ENCODE assay signal across 18 cellular contexts in genomic region chr2:200365209-200365608, GRCh38. TPM values are rescaled to one million over a fixed set of nuclear protein-coding genes. Genes with fewer than 3 reads are reported as not detected.
DNase-seq lines count a peak whose midpoint lies in the region; ATAC-seq, FAIRE-seq and TF ChIP-seq lines count a peak whose summit lies in the region.
"Had no signal": no experiment of that assay in that cellular context is flagged by ENCODE, and none has a peak within 500 bp of the region (broad histone marks: within the 10 kb centered on the region; RNA-seq: fewer than 3 reads in every experiment).

No MANE protein-coding gene starts in this region.

- peak overlapping the region; percentile 1 for H3K27ac ChIP-seq in HepG2 (ENCODE audit: extremely low read length, insufficient read depth, low read length)
- H3K27ac ChIP-seq in esophagus muscularis mucosa (replicated peaks in 1 of 4) = no peak overlapping the region
- H3K27ac ChIP-seq: 22Rv1, C4-2B, GM23248 had no signal

- H3K36me3 Mint-ChIP-seq in osteocyte (ENCODE audit: unreplicated experiment) (peaks cover 7% of the 10 kb centered on the region), T-helper 17 cell (ENCODE audit: low read depth) (no peaks in the 10 kb centered on the region)

- no peak overlapping the region for H2AFZ ChIP-seq in HepG2 (ENCODE audit: low read length)
- H2AFZ ChIP-seq: GM23248 had no signal

- POLR2A ChIA-PET in HepG2 (lab: Yijun Ruan, JAX) = no interaction called here

- no peak for TF ChIP-seq CTCF in HepG2 (CRISPR knock-in tag; IDR thresholded peaks at IDR 0.05)
- no peak for TF ChIP-seq CTCF in osteocyte (IDR thresholded peaks at IDR 0.05)
- no peak for TF ChIP-seq CTCF in esophagus muscularis mucosa (IDR thresholded peaks at IDR 0.05)

- DNase-seq in NCI-H82 (lab: John Stamatoyannopoulos, UW) (peak; percentile 35), NCI-H82 treated with DMSO at 0.1 percent for 48 hours (lab: John Stamatoyannopoulos, UW; ENCODE audit: unreplicated experiment) (no peak), HepG2 (ENCODE audit: low spot score) (no peak), osteocyte (ENCODE audit: extremely low spot score, unreplicated experiment) (no peak), T-helper 17 cell (no peak), posterior vena cava (ENCODE audit: low spot score) (no peak), esophagus muscularis mucosa (ENCODE audit: extremely low spot score) (no peak)
- DNase-seq: AML-193, DMS79, GM23248, NCI-H1092 treated with DMSO at 0.1 percent for 48 hours, NCI-H146, NCI-H748 treated with DMSO at 0.1 percent for 48 hours, PC-3 had no signal

- H3K9me3 Mint-ChIP-seq in osteocyte (ENCODE audit: unreplicated experiment) = no peaks in the 10 kb centered on the region

- FAIRE-seq in HepG2 (lab: Jason Lieb, UNC) = no peak

- no peak overlapping the region for H3K4me2 ChIP-seq in HepG2 (ENCODE audit: low read depth, low read length)

- BruUV-seq in HepG2 (replicated peaks; lab: Mats Ljungman, UMichigan) = no TSS peak

- H3K9me3 ChIP-seq in HepG2 (ENCODE audit: low read length) (no peaks in the 10 kb centered on the region), T-helper 17 cell (ENCODE audit: control insufficient read depth, low read length, poor library complexity, severe bottlenecking) (no peaks in the 10 kb centered on the region), esophagus muscularis mucosa (no peaks in the 10 kb centered on the region)
- H3K9me3 ChIP-seq: HAP-1 had no signal

- H3K4me3 ChIP-seq in HepG2 (replicated peaks in 1 of 3; ENCODE audit: insufficient read depth in 1 of 3, low read depth in 2 of 3, low read length in 3 of 3) (no peak overlapping the region), esophagus muscularis mucosa (no peak overlapping the region)
- H3K4me3 ChIP-seq: GM23248, HAP-1 had no signal

- H3K36me3 ChIP-seq in HepG2 (replicated peaks in 1 of 2; ENCODE audit: control insufficient read depth in 1 of 2, insufficient read depth in 2 of 2, low read length in 2 of 2) = peaks cover 5 to 17% of the 10 kb centered on the region in 2 experiments; a peak in 4 of 5 replicates
- no peaks in the 10 kb centered on the region for H3K36me3 ChIP-seq in esophagus muscularis mucosa
- H3K36me3 ChIP-seq: HAP-1 had no signal

- TF ChIP-seq EP300 in HepG2 (IDR thresholded peaks at IDR 0.05; ENCODE audit: low read depth in 2 of 2, low read length in 2 of 2) (no peak), HepG2 (CRISPR knock-in tag; IDR thresholded peaks at IDR 0.05; ENCODE audit: borderline replicate concordance) (no peak), esophagus muscularis mucosa (IDR thresholded peaks at IDR 0.05) (no peak)

- intact Hi-C loops in HepG2 (cut with micrococcal nuclease; ENCODE audit: unreplicated experiment) (loop anchor here (10.0 kb wide), 1 partner anchor 380 kb away; no protein-coding TSS in a partner anchor), posterior vena cava (cut with DNase I) (no loop called here), esophagus muscularis mucosa (cut with DNase I) (no loop called here)

- TF ChIP-seq POLR2A in HepG2 (IDR thresholded peaks at IDR 0.05; ENCODE audit: insufficient read depth in 1 of 2, low read depth in 2 of 2, low read length in 2 of 2) = no peak
- TF ChIP-seq POLR2A in esophagus muscularis mucosa (IDR thresholded peaks at IDR 0.05; ENCODE audit: low read depth) = no peak

- no peak overlapping the region for H3K9ac ChIP-seq in HepG2 (ENCODE audit: insufficient read depth, low read depth, low read length)
- H3K9ac ChIP-seq: GM23248 had no signal

- H3K4me1 ChIP-seq in HepG2 (ENCODE audit: insufficient read depth, low read length) (peaks cover 71% of the 10 kb centered on the region), esophagus muscularis mucosa (peaks cover 0 to 4% (median 1%) of the 10 kb centered on the region in 4 donors)

- ATAC-seq in HepG2 (peak; percentile 56), T-helper 17 cell (no peak), GM19023 (IDR thresholded peaks at IDR 0.05; ENCODE audit: unreplicated experiment) (no peak)

- WGBS in HepG2 (ENCODE audit: low lambda C conversion rate) = 94% methylated on average over 3 of the region's 3 CpGs
- WGBS in esophagus muscularis mucosa = 86% methylated on average over 3 of the region's 3 CpGs

- H3K4me3 Mint-ChIP-seq in osteocyte (ENCODE audit: unreplicated experiment) (no peak overlapping the region), T-helper 17 cell (no peak overlapping the region)

- H4K20me1 ChIP-seq in HepG2 (ENCODE audit: insufficient read depth, low read length) = peaks cover 28% of the 10 kb centered on the region

- CTCF ChIA-PET in HepG2 (lab: Yijun Ruan, JAX; ENCODE audit: low intra/inter-chr PET ratio, low total read pairs) = no interaction called here

- H3K79me2 ChIP-seq in HepG2 (ENCODE audit: insufficient read depth, low read length) = peaks cover 94% of the 10 kb centered on the region

- in situ Hi-C loops in HepG2 (cut with HindIII; ENCODE audit: extremely low pct_ligation_motif_present, low pct_unique_long_range_greater_than_20kb) = no loop called here

- H3K27me3 ChIP-seq in HepG2 (ENCODE audit: control insufficient read depth in 1 of 2, insufficient read depth in 2 of 2, low read length in 2 of 2) = no peaks in the 10 kb centered on the region
- no peaks in the 10 kb centered on the region for H3K27me3 ChIP-seq in esophagus muscularis mucosa

- H3K27me3 Mint-ChIP-seq in osteocyte (ENCODE audit: unreplicated experiment) (no peaks in the 10 kb centered on the region), T-helper 17 cell (peaks cover 21% of the 10 kb centered on the region)

- TF ChIP-seq RAD21 in HepG2 (CRISPR knock-in tag; IDR thresholded peaks at IDR 0.05) = no peak

- peaks cover 39% of the 10 kb centered on the region for H3K4me1 Mint-ChIP-seq in osteocyte (ENCODE audit: unreplicated experiment)
- H3K4me1 Mint-ChIP-seq in T-helper 17 cell = no peaks in the 10 kb centered on the region

- H3K27ac Mint-ChIP-seq in osteocyte (ENCODE audit: unreplicated experiment) (peak overlapping the region; percentile 20), T-helper 17 cell (no peak overlapping the region)

TF ChIP-seq in HepG2, 621 proteins besides CTCF, POLR2A, EP300 and RAD21 (continues in another document):
- TF ChIP-seq ARHGAP35 (CRISPR knock-in tag; IDR thresholded peaks at IDR 0.05; ENCODE audit: borderline replicate concordance) (no peak), ETV5 (CRISPR knock-in tag; IDR thresholded peaks at IDR 0.05; ENCODE audit: borderline replicate concordance) (no peak), ZNF552 (CRISPR knock-in tag; IDR thresholded peaks at IDR 0.05; ENCODE audit: borderline replicate concordance) (no peak), SIN3B (IDR thresholded peaks at IDR 0.05; ENCODE audit: low read length) (no peak), ZHX1 (CRISPR knock-in tag; IDR thresholded peaks at IDR 0.05; ENCODE audit: low read depth) (no peak), CREB1 (IDR thresholded peaks at IDR 0.05) (no peak), CREB1 (CRISPR knock-in tag; IDR thresholded peaks at IDR 0.05) (no peak)

RNA-seq across cellular contexts. Expression of gene SPATS2L, which starts 58.7 kb away (rescaled TPM):
- 154 and 165 TPM in 2 replicates for total RNA-seq in HepG2 (2016; rRNA removed; fragmentation: Illumina TruSeq; extraction: Trizol)
- total RNA-seq in HepG2 (2016; cell fraction: cytosol; rRNA removed; fragmentation: Illumina TruSeq; extraction: Trizol; ENCODE audit: low read depth) = 81.5 and 81.6 TPM in 2 replicates
- total RNA-seq in HepG2 (2016; cell fraction: insoluble cytoplasmic fraction; rRNA removed; fragmentation: Illumina TruSeq; extraction: Trizol) = 151 and 153 TPM in 2 replicates
- 160 and 169 TPM in 2 replicates for total RNA-seq in HepG2 (2016; cell fraction: membrane; rRNA removed; fragmentation: Illumina TruSeq; extraction: Trizol)
- total RNA-seq in HepG2 (2016; cell fraction: nucleus; rRNA removed; fragmentation: Illumina TruSeq; extraction: Trizol) = 110 and 114 TPM in 2 replicates
- 180 and 212 TPM in 2 replicates for polyA plus RNA-seq in HepG2 (2011; rRNA removed)
- 161 and 177 TPM in 2 replicates for polyA plus RNA-seq in HepG2 (2011; cell fraction: cytosol; rRNA removed)
- 71.8 and 89.4 TPM in 2 replicates for polyA plus RNA-seq in HepG2 (2011; cell fraction: nucleus; rRNA removed)
- polyA plus RNA-seq in HepG2 (2012) = 134 and 184 TPM in 2 replicates
- 102 and 115 TPM in 2 replicates for polyA plus RNA-seq in HepG2 (2016; cell fraction: cytosol; fragmentation: Illumina TruSeq; extraction: Trizol; ENCODE audit: low read depth)
- 213 and 235 TPM in 2 replicates for polyA plus RNA-seq in HepG2 (2016; cell fraction: insoluble cytoplasmic fraction; fragmentation: Illumina TruSeq; extraction: Trizol; ENCODE audit: low read depth)
- 179 and 180 TPM in 2 replicates for polyA plus RNA-seq in HepG2 (2016; cell fraction: membrane; fragmentation: Illumina TruSeq; extraction: Trizol; ENCODE audit: low read depth)
- polyA plus RNA-seq in HepG2 (2016; cell fraction: nucleus; fragmentation: Illumina TruSeq; extraction: Trizol; ENCODE audit: insufficient read depth, low read depth) = 145 and 148 TPM in 2 replicates
- polyA minus RNA-seq in HepG2 (2011; rRNA and poly(A)+ RNA removed; ENCODE audit: low replicate concordance) = 28.4 and 78.1 TPM in 2 replicates
- 121 and 126 TPM in 2 replicates for polyA minus RNA-seq in HepG2 (2011; cell fraction: cytosol; rRNA and poly(A)+ RNA removed)
- polyA minus RNA-seq in HepG2 (2011; cell fraction: nucleus; rRNA and poly(A)+ RNA removed) = 287 and 295 TPM in 2 replicates
- total RNA-seq in osteocyte = 152 and 155 TPM in 2 replicates
- total RNA-seq in T-helper 17 cell = 1 to 10 TPM; 3.1 to 7.0 TPM
- 10 to 100 TPM; 68.7 to 76.6 TPM for total RNA-seq in posterior vena cava
- total RNA-seq in esophagus muscularis mucosa = 100 to 1,000 TPM in 1 of 4 donors, 10 to 100 TPM in 3; 51.9 to 151 (median 78.9) TPM

Comparison
In these comparisons a context has a peak if more than half of its experiments do, and no peak if none do; other contexts are left out.
1. RNA of gene SPATS2L, which starts 58.7 kb away (total RNA-seq): 81.5 to 169 TPM in HepG2, 152 to 155 TPM in osteocyte, 51.9 to 151 TPM in esophagus muscularis mucosa and 68.7 to 76.6 TPM in posterior vena cava; 3.1 to 7.0 TPM in T-helper 17 cell; every median in the first group is over 4 times any median in the second.